ENCODE assay signal across 23 cellular contexts in the genomic region with DNA sequence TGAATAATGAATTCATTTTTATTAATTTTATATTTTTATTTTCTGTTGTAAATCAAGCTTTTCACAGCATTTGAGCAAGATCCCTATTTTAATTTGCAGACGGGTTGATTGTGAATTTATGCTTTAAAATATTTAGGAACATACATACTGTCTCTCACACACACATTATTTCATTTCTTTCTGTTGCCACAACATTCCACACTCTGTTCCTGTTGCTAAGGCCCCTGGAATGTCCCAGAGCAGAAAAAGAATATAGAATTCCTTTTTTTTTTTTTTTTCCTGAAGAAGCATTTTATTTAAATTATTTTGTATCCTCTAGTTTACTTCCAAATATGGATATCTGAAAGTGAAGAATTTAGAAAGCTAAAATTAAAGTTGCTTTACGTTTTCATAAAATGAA. TPM values are rescaled to one million over a fixed set of nuclear protein-coding genes. Genes with fewer than 3 reads are reported as not detected.
A peak's percentile ranks its signal among the peaks of the same experiment; 100 is the strongest.
DNase-seq lines count a peak whose midpoint lies in the region; TF ChIP-seq lines count a peak whose summit lies in the region.
"Had no signal": no experiment of that assay in that cellular context is flagged by ENCODE, and none has a peak within 500 bp of the region (broad histone marks: within the 10 kb centered on the region; RNA-seq: fewer than 3 reads in every experiment).

No MANE protein-coding gene starts in this region.

- peaks cover 21% of the 10 kb centered on the region for H3K36me3 Mint-ChIP-seq in MCF 10A (ENCODE audit: insufficient read depth, unreplicated experiment)
- H3K36me3 Mint-ChIP-seq in activated CD4-positive, alpha-beta memory T cell treated with anti-CD3 and anti-CD28 coated beads, Interleukin-2, amount 10 ng/mL, durations not matched to agents 7 days and 5 days (ENCODE audit: low read depth): peaks cover 21% of the 10 kb centered on the region
- peaks cover 25 to 29% of the 10 kb centered on the region in 2 donors for H3K36me3 Mint-ChIP-seq in CD4-positive, alpha-beta memory T cell

- CTCF ChIA-PET in MCF 10A (lab: Yijun Ruan, JAX): interaction anchor here (0.9 to 1.2 kb wide), 3 partner anchors 9 to 74 kb away, joined by 3 to 4 read pairs (median 4); a partner anchor contains a TSS
- CTCF ChIA-PET in activated CD4-positive, alpha-beta memory T cell treated with anti-CD3 and anti-CD28 coated beads, Interleukin-2, amount 10 ng/mL, durations not matched to agents 7 days and 5 days (lab: Charles Lee): interaction anchor here (3.3 kb wide), 1 partner anchor 14 kb away, joined by 20 read pairs; no protein-coding TSS in a partner anchor
- CTCF ChIA-PET in CD4-positive, alpha-beta memory T cell (lab: Charles Lee; ENCODE audit: partially characterized antibody): interaction anchor here (2.0 to 3.9 kb wide), 2 partner anchors 13 to 74 kb away, joined by 5 to 14 read pairs; a partner anchor contains a TSS

- H3K27ac ChIP-seq in breast epithelium: no peak overlapping the region
- no peak overlapping the region for H3K27ac ChIP-seq in CD4-positive, alpha-beta memory T cell (ENCODE audit: low read depth, low read length)
- H3K27ac ChIP-seq: 22Rv1, parathyroid adenoma, stomach had no signal

- DNase-seq in MCF 10A (ENCODE audit: unreplicated experiment): no peak
- DNase-seq in breast epithelium (ENCODE audit: low spot score in 2 of 2): no peak
- peak; percentile 51 for DNase-seq in dermis blood vessel endothelial cell
- DNase-seq in hepatic stellate cell (ENCODE audit: low spot score): peak; percentile 64
- DNase-seq in activated CD4-positive, alpha-beta memory T cell treated with anti-CD3 and anti-CD28 coated beads, Interleukin-2, amount 10 ng/mL, durations not matched to agents 7 days and 5 days: no peak
- no peak for DNase-seq in SIG-M5 (lab: John Stamatoyannopoulos, UW)
- DNase-seq in NCI-H446 (lab: John Stamatoyannopoulos, UW): no peak
- no peak for DNase-seq in CD4-positive, alpha-beta memory T cell
- DNase-seq: activated CD4-positive, alpha-beta T cell treated with anti-CD3 and anti-CD28 coated beads for 48 hours; CD4-positive, CD25-positive, alpha-beta regulatory T cell; effector CD8-positive, alpha-beta T cell; glutamatergic neuron; H7; NK-92 treated with Interleukin-12 subunit alpha and Interleukin-12 subunit beta, amount 100 ng/mL, for 24 hours; Right ventricle myocardium superior; stimulated activated CD4-positive, alpha-beta T cell treated with anti-CD3 and anti-CD28 coated beads, Interleukin-12 subunit alpha, Interleukin-12 subunit beta, amount 100 ng/mL, for 4 hours; stomach; T1000 had no signal

- H3K27me3 Mint-ChIP-seq in MCF 10A (ENCODE audit: insufficient read depth, unreplicated experiment): no peaks in the 10 kb centered on the region
- H3K27me3 Mint-ChIP-seq in activated CD4-positive, alpha-beta memory T cell treated with anti-CD3 and anti-CD28 coated beads, Interleukin-2, amount 10 ng/mL, durations not matched to agents 7 days and 5 days: no peaks in the 10 kb centered on the region
- H3K27me3 Mint-ChIP-seq in CD4-positive, alpha-beta memory T cell: no peaks in the 10 kb centered on the region
- H3K27me3 Mint-ChIP-seq: CD4-positive, CD25-positive, alpha-beta regulatory T cell; IgD-negative memory B cell had no signal

- no peaks in the 10 kb centered on the region for H3K9me3 ChIP-seq in breast epithelium
- no peaks in the 10 kb centered on the region for H3K9me3 ChIP-seq in CD4-positive, alpha-beta memory T cell (ENCODE audit: control insufficient read depth in 1 of 2, low read length in 2 of 2)
- H3K9me3 ChIP-seq: stomach had no signal

- TF ChIP-seq CTCF in MCF 10A (IDR thresholded peaks at IDR 0.05; ENCODE audit: unreplicated experiment) (no peak), breast epithelium (IDR thresholded peaks at IDR 0.05) (no peak)

- POLR2A ChIA-PET in MCF 10A (lab: Yijun Ruan, JAX): interaction anchor here (1.6 to 1.8 kb wide), 2 partner anchors 8 to 30 kb away, joined by 4 read pairs; no protein-coding TSS in a partner anchor
- POLR2A ChIA-PET in activated CD4-positive, alpha-beta memory T cell treated with anti-CD3 and anti-CD28 coated beads, Interleukin-2, amount 10 ng/mL, durations not matched to agents 7 days and 5 days (lab: Charles Lee): interaction anchor here (1.3 to 2.1 kb wide), 2 partner anchors 12 to 28 kb away, joined by 3 to 12 read pairs; no protein-coding TSS in a partner anchor
- POLR2A ChIA-PET in CD4-positive, alpha-beta memory T cell (lab: Charles Lee; ENCODE audit: partially characterized antibody): no interaction called here

- BruUV-seq in MCF 10A (replicated peaks; lab: Mats Ljungman, UMichigan): no TSS peak

- no peaks in the 10 kb centered on the region for H3K36me3 ChIP-seq in breast epithelium
- H3K36me3 ChIP-seq in CD4-positive, alpha-beta memory T cell (ENCODE audit: insufficient read depth, low read length): peaks cover 2% of the 10 kb centered on the region

- H3K27ac Mint-ChIP-seq in MCF 10A (ENCODE audit: low read depth, unreplicated experiment): peak overlapping the region; percentile 35
- H3K27ac Mint-ChIP-seq in activated CD4-positive, alpha-beta memory T cell treated with anti-CD3 and anti-CD28 coated beads, Interleukin-2, amount 10 ng/mL, durations not matched to agents 7 days and 5 days: no peak overlapping the region
- peak overlapping the region in 2 of 7 donors; percentile 4 to 44 for H3K27ac Mint-ChIP-seq in CD4-positive, alpha-beta memory T cell

- TF ChIP-seq POLR2A in breast epithelium (IDR thresholded peaks at IDR 0.05): no peak

- H3K4me3 ChIP-seq in breast epithelium: no peak overlapping the region
- H3K4me3 ChIP-seq in CD4-positive, alpha-beta memory T cell (ENCODE audit: low read length in 2 of 2): no peak overlapping the region
- H3K4me3 ChIP-seq: stomach had no signal

- no peak overlapping the region for H3K4me3 Mint-ChIP-seq in MCF 10A (ENCODE audit: unreplicated experiment)
- H3K4me3 Mint-ChIP-seq in activated CD4-positive, alpha-beta memory T cell treated with anti-CD3 and anti-CD28 coated beads, Interleukin-2, amount 10 ng/mL, durations not matched to agents 7 days and 5 days: no peak overlapping the region
- no peak overlapping the region for H3K4me3 Mint-ChIP-seq in CD4-positive, alpha-beta memory T cell
- H3K4me3 Mint-ChIP-seq: CD4-positive, CD25-positive, alpha-beta regulatory T cell; IgD-negative memory B cell had no signal

- H3K9me3 Mint-ChIP-seq in MCF 10A (ENCODE audit: unreplicated experiment): no peaks in the 10 kb centered on the region
- H3K9me3 Mint-ChIP-seq in activated CD4-positive, alpha-beta memory T cell treated with anti-CD3 and anti-CD28 coated beads, Interleukin-2, amount 10 ng/mL, durations not matched to agents 7 days and 5 days: no peaks in the 10 kb centered on the region
- peaks cover 0 to 2% (median 0%) of the 10 kb centered on the region in 8 donors for H3K9me3 Mint-ChIP-seq in CD4-positive, alpha-beta memory T cell
- H3K9me3 Mint-ChIP-seq: CD4-positive, CD25-positive, alpha-beta regulatory T cell; IgD-negative memory B cell had no signal

- no peaks in the 10 kb centered on the region for H3K27me3 ChIP-seq in breast epithelium
- no peaks in the 10 kb centered on the region for H3K27me3 ChIP-seq in CD4-positive, alpha-beta memory T cell (ENCODE audit: insufficient read depth, low read length)
- H3K27me3 ChIP-seq: stomach had no signal

- intact Hi-C loops in MCF 10A (cut with micrococcal nuclease) (no loop called here), breast epithelium (cut with DNase I; ENCODE audit: low total_unique reads) (no loop called here)
- intact Hi-C loops in CD4-positive, alpha-beta memory T cell (cut with micrococcal nuclease): no loop called here

- peaks cover 20% of the 10 kb centered on the region for H3K4me1 Mint-ChIP-seq in MCF 10A (ENCODE audit: insufficient read depth, unreplicated experiment)
- peaks cover 51% of the 10 kb centered on the region for H3K4me1 Mint-ChIP-seq in activated CD4-positive, alpha-beta memory T cell treated with anti-CD3 and anti-CD28 coated beads, Interleukin-2, amount 10 ng/mL, durations not matched to agents 7 days and 5 days
- peaks cover 45 to 74% (median 63%) of the 10 kb centered on the region in 4 donors for H3K4me1 Mint-ChIP-seq in CD4-positive, alpha-beta memory T cell

- no peaks in the 10 kb centered on the region for H3K4me1 ChIP-seq in breast epithelium
- H3K4me1 ChIP-seq in CD4-positive, alpha-beta memory T cell (ENCODE audit: insufficient read depth, low read length): peaks cover 55% of the 10 kb centered on the region

RNA-seq across cellular contexts. Expression of a gene that starts 36.8 kb away (rescaled TPM):
- total RNA-seq in MCF 10A (2022) (not detected in 2 replicates), breast epithelium (not detected), dermis blood vessel endothelial cell (not detected in 2 replicates)
- not detected for total RNA-seq in activated CD4-positive, alpha-beta memory T cell treated with anti-CD3 and anti-CD28 coated beads, Interleukin-2, amount 10 ng/mL, durations not matched to agents 7 days and 5 days
- total RNA-seq in CD4-positive, alpha-beta memory T cell: not detected
- not detected for polyA plus RNA-seq in CD4-positive, alpha-beta memory T cell
- total RNA-seq: H7, kidney epithelial cell, Right ventricle myocardium superior, stomach had no signal
- polyA plus RNA-seq: adipose tissue; CD4-positive, CD25-positive, alpha-beta regulatory T cell; IgD-negative memory B cell; stomach had no signal

Comparison
In these comparisons a context has a peak if more than half of its experiments do, and no peak if none do; other contexts are left out.
1. DNase-seq: peak in dermis blood vessel endothelial cell (single experiment) and hepatic stellate cell (single experiment); none in MCF 10A (single experiment), breast epithelium (0 of 2), activated CD4-positive, alpha-beta memory T cell treated with anti-CD3 and anti-CD28 coated beads, Interleukin-2, amount 10 ng/mL, durations not matched to agents 7 days and 5 days (single experiment), SIG-M5 (single experiment), NCI-H446 (0 of 2) and CD4-positive, alpha-beta memory T cell (0 of 5).